ENCODE assay signal across 8 cellular contexts in genomic region chr9:33124716-33125378, GRCh38. TPM values are rescaled to one million over a fixed set of nuclear protein-coding genes. Genes with fewer than 3 reads are reported as not detected.
DNase-seq lines count a peak whose midpoint lies in the region; ATAC-seq, FAIRE-seq and TF ChIP-seq lines count a peak whose summit lies in the region.

No MANE protein-coding gene starts in this region.

- TF ChIP-seq CTCF in GM06990 (IDR thresholded peaks at IDR 0.05; ENCODE audit: insufficient read depth, low read length, poor library complexity, severe bottlenecking) (peak; percentile 16), keratinocyte (optimal IDR thresholded peaks at IDR 0.05 in 1 of 3, IDR thresholded peaks at IDR 0.05 in 1 of 3, conservative IDR thresholded peaks at IDR 0.05 in 1 of 3; ENCODE audit: extremely low read depth in 1 of 3, insufficient read depth in 2 of 3, low read length in 3 of 3) (no peak)

- H3K9me3 ChIP-seq in keratinocyte (ENCODE audit: control insufficient read depth, low read depth, low read length): no peaks in the 10 kb centered on the region

- ATAC-seq in GM19372 (IDR thresholded peaks at IDR 0.05; ENCODE audit: low read depth, unreplicated experiment) (peak; percentile 55), HG03378 (IDR thresholded peaks at IDR 0.05; ENCODE audit: unreplicated experiment) (peak; percentile 62), HG02870 (IDR thresholded peaks at IDR 0.05; ENCODE audit: unreplicated experiment) (no peak)

- DNase-seq in GM06990 (ENCODE audit: extremely low read depth, insufficient read length) (no peak), keratinocyte (ENCODE audit: low read depth, low spot score) (no peak), D341Med (ENCODE audit: low spot score) (no peak), islet precursor cell (no peak), NCI-H526 (lab: John Stamatoyannopoulos, UW) (no peak)

- H3K4me1 ChIP-seq in keratinocyte (ENCODE audit: control insufficient read depth, extremely low read depth, insufficient read depth, low read length): peaks cover 20% of the 10 kb centered on the region

- H2AFZ ChIP-seq in keratinocyte (ENCODE audit: control insufficient read depth, low read length): no peak overlapping the region

- H3K4me3 ChIP-seq in GM06990 (replicated peaks; ENCODE audit: low read depth, low read length): no peak overlapping the region
- H3K4me3 ChIP-seq in keratinocyte (ENCODE audit: control insufficient read depth in 2 of 3, extremely low read depth in 1 of 3, insufficient read depth in 2 of 3, low read depth in 1 of 3, low read length in 3 of 3): no peak overlapping the region

- H3K27ac ChIP-seq in keratinocyte (ENCODE audit: control insufficient read depth, insufficient read depth, low read length): no peak overlapping the region

- dilution Hi-C loops in keratinocyte (cut with MboI; ENCODE audit: extremely low pct_ligation_motif_present, low sequenced_read_pairs): no loop called here

- peaks cover 3% of the 10 kb centered on the region for H3K9me1 ChIP-seq in keratinocyte (ENCODE audit: control insufficient read depth, extremely low read depth, insufficient read depth, low read length)

- H3K27me3 ChIP-seq in GM06990 (replicated peaks; ENCODE audit: control insufficient read depth, insufficient read depth, low read length) (no peaks in the 10 kb centered on the region), keratinocyte (ENCODE audit: control insufficient read depth, extremely low read depth, insufficient read depth, low read length) (no peaks in the 10 kb centered on the region)

- peak; percentile 39 for FAIRE-seq in keratinocyte (lab: Jason Lieb, UNC)

- no peak overlapping the region for H3K9ac ChIP-seq in keratinocyte (ENCODE audit: control insufficient read depth, extremely low read depth, insufficient read depth, low read length)

- peaks cover 54% of the 10 kb centered on the region for H3K79me2 ChIP-seq in keratinocyte (ENCODE audit: control insufficient read depth, insufficient read depth, low read length)

- H3K36me3 ChIP-seq in GM06990 (ENCODE audit: control insufficient read depth, insufficient read depth, low read length) (peaks cover 15% of the 10 kb centered on the region), keratinocyte (ENCODE audit: control insufficient read depth in 2 of 2, extremely low read depth in 1 of 2, insufficient read depth in 2 of 2, low read length in 2 of 2) (peaks cover 17 to 30% of the 10 kb centered on the region in 2 experiments)

- H4K20me1 ChIP-seq in keratinocyte (ENCODE audit: control insufficient read depth, extremely low read depth, insufficient read depth, low read length): no peaks in the 10 kb centered on the region

- H3K4me2 ChIP-seq in keratinocyte (ENCODE audit: control insufficient read depth, extremely low read depth, insufficient read depth, low read depth, low read length): no peak overlapping the region

RNA-seq across cellular contexts. Expression of gene B4GALT1, which starts 42.3 kb away (rescaled TPM):
- 54.3 to 82.9 TPM (median 55.1 TPM) in 3 replicates for polyA plus RNA-seq in keratinocyte
- 9.5 TPM for polyA plus RNA-seq in keratinocyte (2011; ENCODE audit: low read depth)
- polyA plus RNA-seq in keratinocyte (2011; cell fraction: cytosol; rRNA removed): 57.6 and 65.9 TPM in 2 replicates
- 114 and 120 TPM in 2 replicates for polyA plus RNA-seq in keratinocyte (2011; cell fraction: nucleus; rRNA removed)
- polyA plus RNA-seq in keratinocyte (2012; ENCODE audit: low replicate concordance): 60.2 and 84.0 TPM in 2 replicates
- 112 to 184 TPM (median 118 TPM) in 3 replicates for polyA minus RNA-seq in keratinocyte
- polyA minus RNA-seq in keratinocyte (2011; cell fraction: cytosol; rRNA and poly(A)+ RNA removed): 89.8 TPM
- 109 and 160 TPM in 2 replicates for polyA minus RNA-seq in keratinocyte (2011; cell fraction: nucleus; rRNA and poly(A)+ RNA removed)

RNA-seq across cellular contexts. Expression of gene SMU1, which starts 48.4 kb away (rescaled TPM):
- polyA plus RNA-seq in keratinocyte: 15.3 to 20.3 TPM (median 16.1 TPM) in 3 replicates
- 7.8 TPM for polyA plus RNA-seq in keratinocyte (2011; ENCODE audit: low read depth)
- 9.3 and 15.7 TPM in 2 replicates for polyA plus RNA-seq in keratinocyte (2011; cell fraction: cytosol; rRNA removed)
- 13.8 and 15.0 TPM in 2 replicates for polyA plus RNA-seq in keratinocyte (2011; cell fraction: nucleus; rRNA removed)
- polyA plus RNA-seq in keratinocyte (2012; ENCODE audit: low replicate concordance): 16.0 and 16.5 TPM in 2 replicates
- polyA minus RNA-seq in keratinocyte: 5.8 to 24.4 TPM (median 16.5 TPM) in 3 replicates
- polyA minus RNA-seq in keratinocyte (2011; cell fraction: cytosol; rRNA and poly(A)+ RNA removed): 14.0 TPM
- 9.9 and 17.8 TPM in 2 replicates for polyA minus RNA-seq in keratinocyte (2011; cell fraction: nucleus; rRNA and poly(A)+ RNA removed)
